17 cellular contexts compared by ENCODE assay signal in the genomic region with DNA sequence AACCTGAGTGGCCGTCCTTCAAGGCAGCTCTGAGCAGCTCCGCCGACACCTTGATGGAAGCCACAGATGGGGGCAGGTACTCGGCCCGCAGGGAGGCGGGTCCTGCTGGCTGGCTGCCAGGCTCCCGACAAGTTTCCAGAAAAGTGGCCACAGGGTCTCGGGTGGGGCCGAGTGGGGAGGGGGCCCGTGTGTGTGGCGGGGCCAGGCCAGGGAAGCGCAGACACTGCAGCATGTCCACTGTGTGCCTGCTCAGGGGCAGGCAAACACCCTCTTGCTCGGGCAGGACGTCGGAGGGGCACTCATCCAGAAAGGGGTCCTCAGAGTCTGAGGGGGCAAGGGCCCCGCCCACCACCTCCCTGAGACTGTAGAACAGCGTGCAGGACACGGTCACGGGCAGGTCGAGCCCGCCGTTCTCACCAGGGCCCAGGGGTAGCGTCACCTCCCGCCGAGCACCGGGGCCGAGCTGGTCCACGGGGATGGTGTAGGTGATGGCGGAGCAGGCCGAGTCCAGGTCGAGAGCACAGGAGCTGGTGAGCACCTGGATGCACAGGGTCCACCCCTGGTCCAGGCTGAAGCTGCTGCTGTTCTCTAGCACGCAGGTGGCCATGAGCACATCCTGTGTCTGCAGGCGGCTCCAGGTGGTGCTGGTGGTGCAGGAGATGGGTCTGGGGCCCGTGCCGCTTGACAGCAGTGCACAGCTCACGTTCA. TPM values are rescaled to one million over a fixed set of nuclear protein-coding genes. Genes with fewer than 3 reads are reported as not detected.
DNase-seq lines count a peak whose midpoint lies in the region; ATAC-seq, FAIRE-seq and TF ChIP-seq lines count a peak whose summit lies in the region.
"Had no signal": no experiment of that assay in that cellular context is flagged by ENCODE, and none has a peak within 500 bp of the region (broad histone marks: within the 10 kb centered on the region; RNA-seq: fewer than 3 reads in every experiment).

No MANE protein-coding gene starts in this region.

- H4K20me1 ChIP-seq in K562 (replicated peaks; ENCODE audit: control insufficient read depth, insufficient read depth, low read length) (peaks cover 12% of the 10 kb centered on the region; the same call in 1 of the 2 replicates), osteoblast (ENCODE audit: insufficient read depth, low read length) (peaks cover 31% of the 10 kb centered on the region)

- CTCF ChIA-PET in K562 (lab: Yijun Ruan, JAX; ENCODE audit: low intra/inter-chr PET ratio), result no interaction called here

- H3K9me3 ChIP-seq in heart right ventricle, result no peaks in the 10 kb centered on the region
- no peaks in the 10 kb centered on the region for H3K9me3 ChIP-seq in K562 (replicated peaks; ENCODE audit: control insufficient read depth, insufficient read depth, low read depth, low read length)
- H3K9me3 ChIP-seq in osteoblast (ENCODE audit: low read depth, low read length), result no peaks in the 10 kb centered on the region
- no peaks in the 10 kb centered on the region for H3K9me3 ChIP-seq in gastrocnemius medialis
- H3K9me3 ChIP-seq: BLaER1 treated with 17β-estradiol and CSF1 and Interleukin-3, amounts not matched to agents 10 nM and 100 nM had no signal

- WGBS in heart right ventricle, 2 donors, result 82 to 90% methylated on average over 35 to 36 of the region's 36 CpGs
- WGBS in K562 (ENCODE audit: insufficient coverage, low coverage, missing lambda C conversion rate), result 89% methylated on average over 35 of the region's 36 CpGs

- peak overlapping the region in 1 of 2 experiments; percentile 20; a peak in 1 of 4 replicates for H3K9ac ChIP-seq in K562 (ENCODE audit: insufficient read depth in 1 of 2, low read depth in 2 of 2, low read length in 2 of 2)

- no peak for TF ChIP-seq RAD21 in K562 (CRISPR knock-in tag; conservative IDR thresholded peaks at IDR 0.05 in 1 of 2, IDR thresholded peaks at IDR 0.05 in 1 of 2)

- H3K27me3 ChIP-seq in heart right ventricle, result no peaks in the 10 kb centered on the region
- no peaks in the 10 kb centered on the region for H3K27me3 ChIP-seq in K562 (ENCODE audit: control insufficient read depth in 2 of 2, insufficient read depth in 2 of 2, low read length in 2 of 2)
- H3K27me3 ChIP-seq in osteoblast (ENCODE audit: insufficient read depth, low read length), result no peaks in the 10 kb centered on the region
- H3K27me3 ChIP-seq in gastrocnemius medialis, result no peaks in the 10 kb centered on the region
- H3K27me3 ChIP-seq: BLaER1 treated with 17β-estradiol and CSF1 and Interleukin-3, amounts not matched to agents 10 nM and 100 nM had no signal

- H3K4me3 ChIP-seq in heart right ventricle, result no peak overlapping the region
- H3K4me3 ChIP-seq in K562, result no peak overlapping the region
- no peak overlapping the region for H3K4me3 ChIP-seq in osteoblast (ENCODE audit: insufficient read depth, low read length)
- H3K4me3 ChIP-seq in gastrocnemius medialis, result no peak overlapping the region
- H3K4me3 ChIP-seq: BLaER1 treated with 17β-estradiol and CSF1 and Interleukin-3, amounts not matched to agents 10 nM and 100 nM had no signal

- peaks cover 0 to 88% (median 44%) of the 10 kb centered on the region in 9 donors for H3K36me3 ChIP-seq in heart right ventricle
- H3K36me3 ChIP-seq in K562 (ENCODE audit: control insufficient read depth, insufficient read depth, low read length), result peaks cover 85% of the 10 kb centered on the region
- peaks cover 76% of the 10 kb centered on the region for H3K36me3 ChIP-seq in osteoblast (ENCODE audit: insufficient read depth, low read length)
- H3K36me3 ChIP-seq in gastrocnemius medialis, result peaks cover 0 to 75% of the 10 kb centered on the region in 2 donors

- H3K27ac ChIP-seq in heart right ventricle (no peak overlapping the region), K562 (ENCODE audit: extremely low read depth, low read depth, low read length) (no peak overlapping the region), osteoblast (ENCODE audit: low read depth, low read length) (no peak overlapping the region), gastrocnemius medialis (no peak overlapping the region)
- H3K27ac ChIP-seq: BLaER1 treated with 17β-estradiol and CSF1 and Interleukin-3, amounts not matched to agents 10 nM and 100 nM had no signal

- no peak for FAIRE-seq in K562 (lab: Jason Lieb, UNC)

- H2AFZ ChIP-seq in K562 (ENCODE audit: low read depth, low read length), result no peak overlapping the region
- no peak overlapping the region for H2AFZ ChIP-seq in osteoblast (ENCODE audit: low read length)

- no peak for TF ChIP-seq EP300 in K562 (IDR thresholded peaks at IDR 0.05; ENCODE audit: low read length)

- H3K4me2 ChIP-seq in K562 (ENCODE audit: insufficient read depth, low read length), result no peak overlapping the region
- no peak overlapping the region for H3K4me2 ChIP-seq in osteoblast (ENCODE audit: insufficient read depth, low read length)
- H3K4me2 ChIP-seq: BLaER1 treated with 17β-estradiol and CSF1 and Interleukin-3, amounts not matched to agents 10 nM and 100 nM had no signal

- intact Hi-C loops in left cardiac atrium (cut with DNase I), result no loop called here
- intact Hi-C loops in heart right ventricle (cut with DNase I), result no loop called here
- intact Hi-C loops in K562 (cut with micrococcal nuclease), result no loop called here
- intact Hi-C loops in gastrocnemius medialis (cut with DNase I; ENCODE audit: low total_unique reads), result no loop called here

- H3K9me1 ChIP-seq in K562 (ENCODE audit: control insufficient read depth, insufficient read depth, low read length), result peaks cover 4% of the 10 kb centered on the region

- BruUV-seq in K562 (replicated peaks; lab: Mats Ljungman, UMichigan), result no TSS peak

- ATAC-seq in left cardiac atrium, result no peak
- no peak for ATAC-seq in heart right ventricle
- ATAC-seq in K562, result no peak
- ATAC-seq in HG03342 (IDR thresholded peaks at IDR 0.05; ENCODE audit: unreplicated experiment), result no peak
- no peak for ATAC-seq in gastrocnemius medialis
- ATAC-seq: CD8-positive, alpha-beta T cell; HCT116 had no signal

- H3K79me2 ChIP-seq in K562 (ENCODE audit: control insufficient read depth, insufficient read depth, low read length) (peaks cover 32% of the 10 kb centered on the region), osteoblast (ENCODE audit: insufficient read depth, low read length) (peaks cover 42% of the 10 kb centered on the region)

- TF ChIP-seq CTCF in heart right ventricle (IDR thresholded peaks at IDR 0.05) (no peak), K562 (IDR thresholded peaks at IDR 0.05 in 2 of 3, conservative IDR thresholded peaks at IDR 0.05 in 1 of 3; ENCODE audit: insufficient read depth in 2 of 3, low read depth in 1 of 3, low read length in 3 of 3) (no peak), osteoblast (IDR thresholded peaks at IDR 0.05; ENCODE audit: extremely low read depth, low read depth, low read length) (no peak), gastrocnemius medialis (IDR thresholded peaks at IDR 0.05 in 4 of 5, conservative IDR thresholded peaks at IDR 0.05 in 1 of 5) (no peak)

- TF ChIP-seq POLR2A in K562 (conservative IDR thresholded peaks at IDR 0.05), result no peak
- TF ChIP-seq POLR2A in gastrocnemius medialis (IDR thresholded peaks at IDR 0.05), result no peak

- POLR2A ChIA-PET in K562 (lab: Yijun Ruan, JAX), result interaction anchor here (1.1 kb wide), 1 partner anchor 29 kb away, joined by 3 read pairs; no protein-coding TSS in a partner anchor

- in situ Hi-C loops in K562 (cut with MboI), result no loop called here
- in situ Hi-C loops in KBM-7 (cut with MboI; ENCODE audit: low pct_unique_long_range_greater_than_20kb, low sequenced_read_pairs), result no loop called here
- in situ Hi-C loops in gastrocnemius medialis (cut with MboI; ENCODE audit: low sequenced_read_pairs in 4 of 4), result no loop called here

- DNase-seq in left cardiac atrium (peak; percentile 29), heart right ventricle (no peak), K562 (ENCODE audit: extremely low read depth in 1 of 4, low spot score in 3 of 4) (no peak), osteoblast (ENCODE audit: insufficient read length, low spot score, missing footprints) (peak; percentile 77), KBM-7 (no peak), gastrocnemius medialis (no peak)
- DNase-seq: 8988T; Calu3; CD8-positive, alpha-beta T cell; DMS79 treated with DMSO at 0.1 percent for 48 hours; GF-D8; GOT3; H7; HFFc6 had no signal

- H3K4me1 ChIP-seq in heart right ventricle, result peaks cover 3 to 33% (median 17%) of the 10 kb centered on the region in 9 donors
- H3K4me1 ChIP-seq in K562 (replicated peaks in 1 of 2; ENCODE audit: control insufficient read depth in 2 of 2, insufficient read depth in 2 of 2, low read length in 2 of 2), result peaks cover 8 to 41% of the 10 kb centered on the region in 2 experiments; a peak in 4 of 5 replicates
- peaks cover 5% of the 10 kb centered on the region for H3K4me1 ChIP-seq in osteoblast (ENCODE audit: insufficient read depth, low read length)
- peaks cover 8 to 12% of the 10 kb centered on the region in 2 donors for H3K4me1 ChIP-seq in gastrocnemius medialis

RNA-seq across cellular contexts. Expression of a gene that starts 5.1 kb away (rescaled TPM):
- 10 to 100 TPM; 11.6 to 15.7 TPM for total RNA-seq in left cardiac atrium
- total RNA-seq in heart right ventricle, result 10 to 100 TPM in 8 of 10 donors, 1 to 10 TPM in 2; 8.7 to 17.2 (median 10.7) TPM
- 10 to 100 TPM; 16.5 to 30.6 TPM for polyA plus RNA-seq in heart right ventricle
- total RNA-seq in K562 (2011; cell fraction: chromatin; rRNA removed; ENCODE audit: low replicate concordance), result 44.9 and 197 TPM in 2 replicates
- total RNA-seq in K562 (2011; cell fraction: nucleolus; rRNA removed), result 108 and 129 TPM in 2 replicates
- 63.6 and 65.2 TPM in 2 replicates for total RNA-seq in K562 (2011; cell fraction: nucleoplasm; rRNA removed)
- total RNA-seq in K562 (2014; rRNA removed), result 33.2 and 39.0 TPM in 2 replicates
- total RNA-seq in K562 (2014; rRNA removed; fragmentation: Illumina TruSeq; extraction: Trizol), result 3.9 and 8.6 TPM in 2 replicates
- 18.9 and 20.9 TPM in 2 replicates for total RNA-seq in K562 (2015; rRNA removed; fragmentation: Illumina TruSeq; extraction: Trizol)
- total RNA-seq in K562 (2021), result 51.2 and 52.5 TPM in 2 replicates
- polyA plus RNA-seq in K562 (2011; rRNA removed), result 12.6 and 15.2 TPM in 2 replicates
- 18.3 and 47.5 TPM in 2 replicates for polyA plus RNA-seq in K562 (2011; cell fraction: cytosol; rRNA removed)
- polyA plus RNA-seq in K562 (2011; cell fraction: nucleus; rRNA removed), result 42.7 and 112 TPM in 2 replicates
- 22.5 and 27.7 TPM in 2 replicates for polyA plus RNA-seq in K562 (2012)
- polyA plus RNA-seq in K562 (2014; fragmentation: Illumina TruSeq; extraction: Trizol), result 7.6 and 25.3 TPM in 2 replicates
- polyA plus RNA-seq in K562 (2014; fragmentation: Nextera tagmentation; extraction: Ambion mirVana), result under 1 TPM; 0.31 to 0.69 TPM
- 38.6 and 42.4 TPM in 2 replicates for polyA plus RNA-seq in K562 (2014; rRNA removed)
- polyA minus RNA-seq in K562 (2011; rRNA and poly(A)+ RNA removed), result 4.7 and 7.0 TPM in 2 replicates
- polyA minus RNA-seq in K562 (2011; cell fraction: cytosol; rRNA and poly(A)+ RNA removed), result 19.5 and 23.0 TPM in 2 replicates
- polyA minus RNA-seq in K562 (2011; cell fraction: nucleus; rRNA and poly(A)+ RNA removed), result 58.6 and 62.1 TPM in 2 replicates
- total RNA-seq in osteoblast, result 43.0 and 44.5 TPM in 2 replicates
- total RNA-seq in gastrocnemius medialis, result 10 to 100 TPM; 14.4 to 27.9 (median 15.6) TPM

RNA-seq across cellular contexts. Expression of a gene that starts 18.9 kb away (rescaled TPM):
- total RNA-seq in left cardiac atrium (under 1 TPM; 0.38 to 0.39 TPM), heart right ventricle (1 to 10 TPM in 1 of 10 donors, under 1 TPM in 7, not detected in 2; 0.28 to 1.3 (median 0.45) TPM), K562 (2014; rRNA removed) (not detected in 2 replicates), K562 (2014; rRNA removed; fragmentation: Illumina TruSeq; extraction: Trizol) (not detected in 2 replicates), K562 (2015; rRNA removed; fragmentation: Illumina TruSeq; extraction: Trizol) (not detected in 2 replicates), K562 (2021) (not detected in 2 replicates), osteoblast (2.9 and 5.1 TPM in 2 replicates), gastrocnemius medialis (under 1 TPM in 2 of 4 donors, not detected in 2; 0.20 to 0.46 TPM)
- polyA plus RNA-seq in heart right ventricle (under 1 TPM; 0.14 to 0.95 TPM), K562 (2011; rRNA removed) (not detected in 2 replicates), K562 (2014; fragmentation: Illumina TruSeq; extraction: Trizol) (not detected in 2 replicates), K562 (2014; fragmentation: Nextera tagmentation; extraction: Ambion mirVana) (not detected), K562 (2014; rRNA removed) (0.08 TPM in 1 of 2 replicates, not detected in the other)
- 0.23 TPM in 1 of 2 replicates, not detected in the other for total RNA-seq in K562 (2011; cell fraction: chromatin; rRNA removed; ENCODE audit: low replicate concordance)
- 0.26 and 0.33 TPM in 2 replicates for total RNA-seq in K562 (2011; cell fraction: nucleolus; rRNA removed)
- 0.37 TPM in 1 of 2 replicates, not detected in the other for total RNA-seq in K562 (2011; cell fraction: nucleoplasm; rRNA removed)
- polyA plus RNA-seq in K562 (2011; cell fraction: cytosol; rRNA removed), result not detected in 2 replicates
- polyA plus RNA-seq in K562 (2011; cell fraction: nucleus; rRNA removed), result 0.14 TPM in 1 of 2 replicates, not detected in the other
- 0.25 and 0.30 TPM in 2 replicates for polyA plus RNA-seq in K562 (2012)
- not detected in 2 replicates for polyA minus RNA-seq in K562 (2011; rRNA and poly(A)+ RNA removed)
- polyA minus RNA-seq in K562 (2011; cell fraction: cytosol; rRNA and poly(A)+ RNA removed), result not detected in 2 replicates
- 0.13 TPM in 1 of 2 replicates, not detected in the other for polyA minus RNA-seq in K562 (2011; cell fraction: nucleus; rRNA and poly(A)+ RNA removed)
- total RNA-seq: H7 had no signal

RNA-seq across cellular contexts. Expression of a gene that starts 34.5 kb away (rescaled TPM):
- total RNA-seq in left cardiac atrium (1,000 to 10,000 TPM in 1 of 2 donors, 100 to 1,000 TPM in 1; 663 to 1,095 TPM), heart right ventricle (100 to 1,000 TPM; 298 to 959 (median 345) TPM), K562 (2014; rRNA removed) (1,572 and 2,328 TPM in 2 replicates), K562 (2014; rRNA removed; fragmentation: Illumina TruSeq; extraction: Trizol) (512 and 566 TPM in 2 replicates), K562 (2015; rRNA removed; fragmentation: Illumina TruSeq; extraction: Trizol) (568 and 574 TPM in 2 replicates), K562 (2021) (1,775 and 1,801 TPM in 2 replicates), osteoblast (10,373 and 13,273 TPM in 2 replicates), gastrocnemius medialis (100 to 1,000 TPM; 322 to 934 (median 415) TPM)
- polyA plus RNA-seq in heart right ventricle (1,000 to 10,000 TPM in 1 of 2 donors, 100 to 1,000 TPM in 1; 290 to 1,180 TPM), K562 (2011; rRNA removed) (224 and 602 TPM in 2 replicates), K562 (2014; fragmentation: Illumina TruSeq; extraction: Trizol) (990 and 2,987 TPM in 2 replicates), K562 (2014; fragmentation: Nextera tagmentation; extraction: Ambion mirVana) (100 to 1,000 TPM; 259 to 386 TPM), K562 (2014; rRNA removed) (831 and 1,109 TPM in 2 replicates)
- total RNA-seq in K562 (2011; cell fraction: chromatin; rRNA removed; ENCODE audit: low replicate concordance), result 264 and 482 TPM in 2 replicates
- total RNA-seq in K562 (2011; cell fraction: nucleolus; rRNA removed), result 393 and 500 TPM in 2 replicates
- 388 and 427 TPM in 2 replicates for total RNA-seq in K562 (2011; cell fraction: nucleoplasm; rRNA removed)
- 901 and 1,415 TPM in 2 replicates for polyA plus RNA-seq in K562 (2011; cell fraction: cytosol; rRNA removed)
- polyA plus RNA-seq in K562 (2011; cell fraction: nucleus; rRNA removed), result 1,206 and 1,333 TPM in 2 replicates
- polyA plus RNA-seq in K562 (2012), result 1,311 and 3,206 TPM in 2 replicates
- 205 and 410 TPM in 2 replicates for polyA minus RNA-seq in K562 (2011; rRNA and poly(A)+ RNA removed)
- 580 and 1,178 TPM in 2 replicates for polyA minus RNA-seq in K562 (2011; cell fraction: cytosol; rRNA and poly(A)+ RNA removed)
- polyA minus RNA-seq in K562 (2011; cell fraction: nucleus; rRNA and poly(A)+ RNA removed), result 230 and 388 TPM in 2 replicates

Comparison
In these comparisons a context has a peak if more than half of its experiments do, and no peak if none do; other contexts are left out.
1. DNase-seq: peak in left cardiac atrium (single experiment) and osteoblast (single experiment); none in heart right ventricle (0 of 2), K562 (0 of 4), KBM-7 (single experiment) and gastrocnemius medialis (0 of 2).